Comparison of ENCODE assay signal across 8 cellular contexts in genomic region chr21:14862794-14863720, GRCh38.
A peak's percentile ranks its signal among the peaks of the same experiment; 100 is the strongest.
DNase-seq lines count a peak whose midpoint lies in the region; ATAC-seq, FAIRE-seq and TF ChIP-seq lines count a peak whose summit lies in the region.

No MANE protein-coding gene starts in this region.

- H3K4me2 ChIP-seq in OCI-LY3 (ENCODE audit: low read length) = no peak overlapping the region

- FAIRE-seq in endometrium (lab: Jason Lieb, UNC) = peak; percentile 98

- H3K4me3 ChIP-seq in OCI-LY3 (ENCODE audit: low read length) = no peak overlapping the region
- no peak overlapping the region for H3K4me3 ChIP-seq in spleen

- TF ChIP-seq CTCF in OCI-LY3 (IDR thresholded peaks at IDR 0.05; ENCODE audit: low read depth, low read length) (peak; percentile 46; the same call in 1 of the 2 replicates), spleen (IDR thresholded peaks at IDR 0.05 in 8 of 11, conservative IDR thresholded peaks at IDR 0.05 in 3 of 11) (peak in 8 of 11 experiments; percentile 21 to 68 (median 59))

- H3K9ac ChIP-seq in OCI-LY3 (ENCODE audit: low read length) = no peak overlapping the region

- peaks cover 44% of the 10 kb centered on the region for H3K4me1 ChIP-seq in OCI-LY3 (ENCODE audit: low read length)
- peaks cover 0 to 51% (median 28%) of the 10 kb centered on the region in 6 donors for H3K4me1 ChIP-seq in spleen

- intact Hi-C loops in spleen (cut with DNase I; ENCODE audit: low total_unique reads) = loop anchor here (5.0 kb wide), 1 partner anchor 619 kb away; no protein-coding TSS in a partner anchor

- H3K9me3 ChIP-seq in OCI-LY3 (ENCODE audit: insufficient read depth, low read length) = no peaks in the 10 kb centered on the region
- no peaks in the 10 kb centered on the region for H3K9me3 ChIP-seq in spleen

- TF ChIP-seq POLR2A in spleen (IDR thresholded peaks at IDR 0.05) = no peak

- H4K20me1 ChIP-seq in OCI-LY3 (ENCODE audit: insufficient read depth, low read length) = no peaks in the 10 kb centered on the region

- DNase-seq in NCI-H524 (lab: John Stamatoyannopoulos, UW) (peak; percentile 2 to 7), NCI-H524 treated with DMSO at 0.1 percent for 48 hours (lab: John Stamatoyannopoulos, UW) (no peak), spleen (no peak), mesenteric fat pad (ENCODE audit: low spot score) (no peak)

- ATAC-seq in activated CD4-positive, CD25-positive, alpha-beta regulatory T cell treated with anti-CD3 and anti-CD28 coated beads, Interleukin-2, amount 50 U/mL, for 24 hours = no peak
- no peak for ATAC-seq in GM18520 (IDR thresholded peaks at IDR 0.05; ENCODE audit: unreplicated experiment)

- WGBS in spleen, 5 donors = 58 to 70% (median 59%) methylated on average over 5 of the region's 5 CpGs

- H3K36me3 ChIP-seq in OCI-LY3 (replicated peaks; ENCODE audit: low read depth, low read length) = no peaks in the 10 kb centered on the region
- H3K36me3 ChIP-seq in spleen = no peaks in the 10 kb centered on the region

- H3K27me3 ChIP-seq in OCI-LY3 (ENCODE audit: low read depth, low read length) = no peaks in the 10 kb centered on the region
- no peaks in the 10 kb centered on the region for H3K27me3 ChIP-seq in spleen (replicated peaks in 1 of 7)

- no peaks in the 10 kb centered on the region for H3K79me2 ChIP-seq in OCI-LY3 (ENCODE audit: low read length)

- H3K27ac ChIP-seq in OCI-LY3 (ENCODE audit: low read length) (no peak overlapping the region), spleen (peak overlapping the region in 1 of 8 donors; percentile 14)

- no peak overlapping the region for H2AFZ ChIP-seq in OCI-LY3 (ENCODE audit: low read depth, low read length)

Comparison
In these comparisons a context has a peak if more than half of its experiments do, and no peak if none do; other contexts are left out.
1. DNase-seq: peak in NCI-H524 (2 of 2); none in NCI-H524 treated with DMSO at 0.1 percent for 48 hours (single experiment), spleen (single experiment) and mesenteric fat pad (single experiment).